Comparison of ENCODE assay signal across 20 cellular contexts in the genomic region with DNA sequence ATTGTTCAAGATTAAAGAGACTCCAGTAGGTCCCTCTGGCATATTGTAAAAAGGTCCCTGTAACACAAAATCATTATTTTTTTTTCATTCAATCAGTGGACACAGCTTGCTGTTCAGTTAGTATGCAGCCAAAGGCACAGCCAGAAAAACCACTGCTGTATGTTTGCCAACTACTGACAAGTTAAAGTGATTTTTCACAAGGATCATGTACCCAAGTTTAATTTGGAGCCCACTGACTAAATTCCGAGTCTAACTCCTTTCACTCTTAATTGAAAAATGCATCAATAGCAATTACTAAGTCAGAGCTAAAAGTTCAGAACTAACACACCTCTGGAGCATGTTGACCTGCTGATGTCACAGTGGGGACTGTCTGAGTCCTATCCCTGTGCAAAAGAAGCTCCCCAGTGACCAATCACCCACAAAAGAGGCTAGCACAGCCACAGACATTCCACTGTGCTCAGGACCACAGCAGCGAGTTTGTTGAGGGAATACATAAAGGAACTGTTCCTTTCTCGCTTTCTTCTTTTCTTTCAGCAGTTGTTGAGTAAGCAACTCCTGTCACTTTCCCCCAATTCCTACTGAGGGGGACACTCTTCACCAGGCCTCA.
DNase-seq lines count a peak whose midpoint lies in the region; ATAC-seq, FAIRE-seq and TF ChIP-seq lines count a peak whose summit lies in the region.
"Had no signal": no experiment of that assay in that cellular context is flagged by ENCODE, and none has a peak within 500 bp of the region (broad histone marks: within the 10 kb centered on the region; RNA-seq: fewer than 3 reads in every experiment).

No MANE protein-coding gene starts in this region.

- DNase-seq in right lobe of liver (no peak), HepG2 (ENCODE audit: low spot score) (no peak), lower lobe of right lung (no peak), tibial artery (no peak)
- DNase-seq: ACHN; activated T-cell treated with anti-CD3 and anti-CD28 coated beads, Interleukin-2, amount 50 U/mL, for 1 hour; CD4-positive, CD25-positive, alpha-beta regulatory T cell; HCEC 1CT; left cardiac atrium; naive B cell; NCI-H1105; NCI-H774; Peyer's patch; stimulated activated naive CD4-positive, alpha-beta T cell treated with Interleukin-2 at 50 U/mL for 16 hours; SW 1271 had no signal

- no peak overlapping the region for H3K4me3 ChIP-seq in right lobe of liver
- H3K4me3 ChIP-seq in HepG2 (replicated peaks in 1 of 3; ENCODE audit: insufficient read depth in 1 of 3, low read depth in 2 of 3, low read length in 3 of 3) = no peak overlapping the region
- no peak overlapping the region for H3K4me3 ChIP-seq in ectodermal cell (ENCODE audit: insufficient read depth, low read depth, low read length)
- no peak overlapping the region for H3K4me3 ChIP-seq in lower lobe of right lung
- no peak overlapping the region for H3K4me3 ChIP-seq in tibial artery
- H3K4me3 ChIP-seq: Peyer's patch had no signal

- TF ChIP-seq EP300 in HepG2 (IDR thresholded peaks at IDR 0.05; ENCODE audit: low read depth in 2 of 2, low read length in 2 of 2) (no peak), HepG2 (CRISPR knock-in tag; IDR thresholded peaks at IDR 0.05; ENCODE audit: borderline replicate concordance) (no peak)

- no peak overlapping the region for H3K9ac ChIP-seq in HepG2 (ENCODE audit: insufficient read depth, low read depth, low read length)

- peak overlapping the region; percentile 19 to 50 (median 32) for H3K27ac Mint-ChIP-seq in nephron
- H3K27ac Mint-ChIP-seq: activated naive CD4-positive, alpha-beta T cell treated with anti-CD3 and anti-CD28 coated beads, Interleukin-2, amount 50 U/mL, for 24 hours had no signal

- POLR2A ChIA-PET in HepG2 (lab: Yijun Ruan, JAX) = no interaction called here

- 60% methylated on average over 3 of the region's 3 CpGs for WGBS in right lobe of liver (ENCODE audit: insufficient coverage, low coverage, low lambda C conversion rate, missing lambda C conversion rate)
- WGBS in HepG2 (ENCODE audit: low lambda C conversion rate) = 91% methylated on average over 3 of the region's 3 CpGs
- WGBS in ectodermal cell, 2 experiments = 61 to 65% methylated on average over 3 of the region's 3 CpGs

- no peak overlapping the region for H3K4me2 ChIP-seq in HepG2 (ENCODE audit: low read depth, low read length)

- H3K27ac ChIP-seq in right lobe of liver (no peak overlapping the region), HepG2 (ENCODE audit: extremely low read length, insufficient read depth, low read length) (no peak overlapping the region), ectodermal cell (ENCODE audit: insufficient read depth, low read depth, low read length, poor library complexity, severe bottlenecking) (peak overlapping the region; percentile 96), lower lobe of right lung (no peak overlapping the region), tibial artery (no peak overlapping the region)
- H3K27ac ChIP-seq: Peyer's patch had no signal

- peaks cover 5% of the 10 kb centered on the region for H3K27me3 Mint-ChIP-seq in nephron (ENCODE audit: low read depth)
- H3K27me3 Mint-ChIP-seq: activated naive CD4-positive, alpha-beta T cell treated with anti-CD3 and anti-CD28 coated beads, Interleukin-2, amount 50 U/mL, for 24 hours; CD4-positive, CD25-positive, alpha-beta regulatory T cell; naive B cell had no signal

- H3K36me3 Mint-ChIP-seq in nephron (ENCODE audit: low read depth) = no peaks in the 10 kb centered on the region

- TF ChIP-seq CTCF in right lobe of liver (IDR thresholded peaks at IDR 0.05) (no peak), HepG2 (CRISPR knock-in tag; IDR thresholded peaks at IDR 0.05) (no peak), nephron (IDR thresholded peaks at IDR 0.05; ENCODE audit: unreplicated experiment in 3 of 3) (no peak), lower lobe of right lung (IDR thresholded peaks at IDR 0.05) (no peak), tibial artery (IDR thresholded peaks at IDR 0.05) (no peak)

- H3K36me3 ChIP-seq in right lobe of liver (no peaks in the 10 kb centered on the region), HepG2 (replicated peaks in 1 of 2; ENCODE audit: control insufficient read depth in 1 of 2, insufficient read depth in 2 of 2, low read length in 2 of 2) (peaks cover 0 to 2% of the 10 kb centered on the region in 2 experiments; a peak in 1 of 5 replicates), ectodermal cell (ENCODE audit: control insufficient read depth, insufficient read depth, low read length) (no peaks in the 10 kb centered on the region), lower lobe of right lung (no peaks in the 10 kb centered on the region), tibial artery (no peaks in the 10 kb centered on the region)
- H3K36me3 ChIP-seq: Peyer's patch had no signal

- H2AFZ ChIP-seq in HepG2 (ENCODE audit: low read length) = no peak overlapping the region

- no peaks in the 10 kb centered on the region for H3K9me3 Mint-ChIP-seq in nephron
- H3K9me3 Mint-ChIP-seq: activated naive CD4-positive, alpha-beta T cell treated with anti-CD3 and anti-CD28 coated beads, Interleukin-2, amount 50 U/mL, for 24 hours; CD4-positive, CD25-positive, alpha-beta regulatory T cell; naive B cell had no signal

- no peak for FAIRE-seq in HepG2 (lab: Jason Lieb, UNC)

- peaks cover 0 to 3% (median 0%) of the 10 kb centered on the region in 4 donors for H3K4me1 ChIP-seq in right lobe of liver
- H3K4me1 ChIP-seq in HepG2 (ENCODE audit: insufficient read depth, low read length) = peaks cover 38% of the 10 kb centered on the region
- H3K4me1 ChIP-seq in ectodermal cell (ENCODE audit: control insufficient read depth, insufficient read depth, low read length) = peaks cover 37% of the 10 kb centered on the region
- no peaks in the 10 kb centered on the region for H3K4me1 ChIP-seq in lower lobe of right lung
- peaks cover 0 to 14% (median 0%) of the 10 kb centered on the region in 4 donors for H3K4me1 ChIP-seq in tibial artery

- BruUV-seq in HepG2 (replicated peaks; lab: Mats Ljungman, UMichigan) = no TSS peak

- CTCF ChIA-PET in HepG2 (lab: Yijun Ruan, JAX; ENCODE audit: low intra/inter-chr PET ratio, low total read pairs) = no interaction called here

- TF ChIP-seq POLR2A in right lobe of liver (IDR thresholded peaks at IDR 0.05) = no peak
- no peak for TF ChIP-seq POLR2A in HepG2 (IDR thresholded peaks at IDR 0.05; ENCODE audit: insufficient read depth in 1 of 2, low read depth in 2 of 2, low read length in 2 of 2)

- H3K4me1 Mint-ChIP-seq in nephron = peaks cover 19% of the 10 kb centered on the region

- intact Hi-C loops in right lobe of liver (cut with DNase I) = loop anchor here in 1 of 2 donors (10.0 kb wide), 1 partner anchor 403 kb away; no protein-coding TSS in a partner anchor
- intact Hi-C loops in HepG2 (cut with micrococcal nuclease; ENCODE audit: unreplicated experiment) = loop anchor here (10.0 kb wide), 1 partner anchor 163 kb away; no protein-coding TSS in a partner anchor
- intact Hi-C loops in lower lobe of right lung (cut with DNase I) = no loop called here
- intact Hi-C loops in tibial artery (cut with DNase I; ENCODE audit: low total_unique reads) = no loop called here

- no peak overlapping the region for H3K4me3 Mint-ChIP-seq in nephron
- H3K4me3 Mint-ChIP-seq: activated naive CD4-positive, alpha-beta T cell treated with anti-CD3 and anti-CD28 coated beads, Interleukin-2, amount 50 U/mL, for 24 hours; CD4-positive, CD25-positive, alpha-beta regulatory T cell; naive B cell had no signal

- H3K27me3 ChIP-seq in right lobe of liver = no peaks in the 10 kb centered on the region
- H3K27me3 ChIP-seq in HepG2 (ENCODE audit: control insufficient read depth in 1 of 2, insufficient read depth in 2 of 2, low read length in 2 of 2) = no peaks in the 10 kb centered on the region
- no peaks in the 10 kb centered on the region for H3K27me3 ChIP-seq in ectodermal cell (ENCODE audit: control insufficient read depth, insufficient read depth, low read length, poor library complexity, severe bottlenecking)
- no peaks in the 10 kb centered on the region for H3K27me3 ChIP-seq in lower lobe of right lung (ENCODE audit: low read depth)
- H3K27me3 ChIP-seq in tibial artery = no peaks in the 10 kb centered on the region
- H3K27me3 ChIP-seq: Peyer's patch had no signal

- H3K9me3 ChIP-seq in right lobe of liver (no peaks in the 10 kb centered on the region), HepG2 (ENCODE audit: low read length) (no peaks in the 10 kb centered on the region), ectodermal cell (ENCODE audit: control insufficient read depth, low read length) (no peaks in the 10 kb centered on the region), lower lobe of right lung (no peaks in the 10 kb centered on the region), tibial artery (no peaks in the 10 kb centered on the region)
- H3K9me3 ChIP-seq: Peyer's patch had no signal

- in situ Hi-C loops in HepG2 (cut with HindIII; ENCODE audit: extremely low pct_ligation_motif_present, low pct_unique_long_range_greater_than_20kb) = no loop called here

- H3K79me2 ChIP-seq in HepG2 (ENCODE audit: insufficient read depth, low read length) = peaks cover 24% of the 10 kb centered on the region

- no peak for TF ChIP-seq RAD21 in HepG2 (CRISPR knock-in tag; IDR thresholded peaks at IDR 0.05)

- peak in 3 of 4 donors; percentile 19 to 37 (median 36) for ATAC-seq in right lobe of liver
- ATAC-seq in HepG2 = no peak
- no peak for ATAC-seq in GM18511 (IDR thresholded peaks at IDR 0.05; ENCODE audit: unreplicated experiment)
- no peak for ATAC-seq in lower lobe of right lung
- no peak for ATAC-seq in GM19035 (IDR thresholded peaks at IDR 0.05; ENCODE audit: unreplicated experiment)

- no peaks in the 10 kb centered on the region for H4K20me1 ChIP-seq in HepG2 (ENCODE audit: insufficient read depth, low read length)

TF ChIP-seq in HepG2, 621 proteins besides CTCF, POLR2A, EP300 and RAD21 (continues in another document):
- TF ChIP-seq NFRKB (IDR thresholded peaks at IDR 0.05) = no peak
- TF ChIP-seq ZNF441 (CRISPR knock-in tag; IDR thresholded peaks at IDR 0.05; ENCODE audit: borderline replicate concordance) = no peak
- TF ChIP-seq, protein P1, sequence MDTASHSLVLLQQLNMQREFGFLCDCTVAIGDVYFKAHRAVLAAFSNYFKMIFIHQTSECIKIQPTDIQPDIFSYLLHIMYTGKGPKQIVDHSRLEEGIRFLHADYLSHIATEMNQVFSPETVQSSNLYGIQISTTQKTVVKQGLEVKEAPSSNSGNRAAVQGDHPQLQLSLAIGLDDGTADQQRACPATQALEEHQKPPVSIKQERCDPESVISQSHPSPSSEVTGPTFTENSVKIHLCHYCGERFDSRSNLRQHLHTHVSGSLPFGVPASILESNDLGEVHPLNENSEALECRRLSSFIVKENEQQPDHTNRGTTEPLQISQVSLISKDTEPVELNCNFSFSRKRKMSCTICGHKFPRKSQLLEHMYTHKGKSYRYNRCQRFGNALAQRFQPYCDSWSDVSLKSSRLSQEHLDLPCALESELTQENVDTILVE (CRISPR knock-in tag; IDR thresholded peaks at IDR 0.05) = no peak
- TF ChIP-seq ZNF781 (CRISPR knock-in tag; IDR thresholded peaks at IDR 0.05; ENCODE audit: borderline replicate concordance, not compliant biosample characterization) = no peak
- TF ChIP-seq ZNF256 (CRISPR knock-in tag; conservative IDR thresholded peaks at IDR 0.05) = no peak

Comparison
In these comparisons a context has a peak if more than half of its experiments do, and no peak if none do; other contexts are left out.
1. ATAC-seq: peak in right lobe of liver (3 of 4); none in HepG2 (single experiment), GM18511 (single experiment), lower lobe of right lung (0 of 2) and GM19035 (single experiment).